In the genomic region with DNA sequence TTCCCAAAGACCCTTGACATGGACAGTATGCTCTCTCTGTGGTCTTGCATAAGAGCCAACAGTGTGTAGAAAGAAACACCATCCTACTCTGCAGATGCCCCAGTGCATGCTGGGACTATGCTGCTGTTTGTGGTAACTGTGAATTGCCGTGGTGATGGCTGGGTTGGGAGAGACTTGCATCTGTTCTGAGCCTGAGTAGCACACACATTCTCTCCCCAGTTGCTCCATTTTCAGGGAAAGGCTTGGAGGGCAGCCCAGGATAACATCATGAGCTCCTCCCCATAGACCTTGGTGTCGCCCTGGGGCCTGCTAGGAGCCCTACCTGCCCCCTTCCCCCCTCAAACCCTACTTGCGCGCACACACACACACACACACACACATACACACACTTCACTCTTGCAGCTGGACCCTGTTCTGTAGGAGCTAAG, we compare ENCODE assay signal across 11 cellular contexts.
DNase-seq lines count a peak whose midpoint lies in the region; ATAC-seq and TF ChIP-seq lines count a peak whose summit lies in the region.
"Had no signal": no experiment of that assay in that cellular context is flagged by ENCODE, and none has a peak within 500 bp of the region (broad histone marks: within the 10 kb centered on the region; RNA-seq: fewer than 3 reads in every experiment).

No MANE protein-coding gene starts in this region.

- peaks cover 8% of the 10 kb centered on the region; the same call in 1 of the 2 replicates for H3K36me3 ChIP-seq in GM23248 (ENCODE audit: low read depth)

- no peak overlapping the region for H2AFZ ChIP-seq in GM23248

- peak overlapping the region; percentile 7; the same call in 1 of the 2 replicates for H3K9ac ChIP-seq in GM23248

- ATAC-seq in GM18873 (IDR thresholded peaks at IDR 0.05; ENCODE audit: low FRiP score, unreplicated experiment) = no peak
- ATAC-seq: GM12878, mucosa of descending colon had no signal

- H3K27me3 ChIP-seq in GM23248 (replicated peaks; ENCODE audit: insufficient read depth) = no peaks in the 10 kb centered on the region

- H3K27me3 Mint-ChIP-seq in brain = peaks cover under 1% of the 10 kb centered on the region

- H3K4me2 ChIP-seq in GM23248 (ENCODE audit: unreplicated experiment) = no peak overlapping the region

- peaks cover 6% of the 10 kb centered on the region for H3K36me3 Mint-ChIP-seq in brain
- H3K36me3 Mint-ChIP-seq: activated naive CD8-positive, alpha-beta T cell treated with anti-CD3 and anti-CD28 coated beads for 36 hours had no signal

- WGBS in GM23248 (ENCODE audit: low coverage in 1 of 2, low lambda C conversion rate in 2 of 2, missing lambda C conversion rate in 2 of 2), 2 experiments = 68 to 71% methylated on average over 4 of the region's 4 CpGs

- peak overlapping the region; percentile 6 to 86 (median 71) for H3K27ac Mint-ChIP-seq in brain
- H3K27ac Mint-ChIP-seq: activated naive CD8-positive, alpha-beta T cell treated with anti-CD3 and anti-CD28 coated beads for 36 hours had no signal

- no peaks in the 10 kb centered on the region for H4K20me1 ChIP-seq in GM23248 (ENCODE audit: insufficient read depth)

- in situ Hi-C loops in GM23248 (cut with MboI) = loop anchor here (10.0 kb wide), 1 partner anchor 143 kb away; no protein-coding TSS in a partner anchor

- peaks cover 94% of the 10 kb centered on the region for H3K79me2 ChIP-seq in GM23248 (ENCODE audit: insufficient read depth)

- DNase-seq in GM23248 (peak; percentile 81), NCI-H2029 treated with DMSO at 0.1 percent for 48 hours (lab: John Stamatoyannopoulos, UW) (peak; percentile 29), pons (ENCODE audit: low spot score) (peak; percentile 64), NCI-H1092 treated with DMSO at 0.1 percent for 48 hours (lab: John Stamatoyannopoulos, UW) (no peak), NCI-H1048 (lab: John Stamatoyannopoulos, UW) (no peak)
- DNase-seq: activated naive CD8-positive, alpha-beta T cell treated with anti-CD3 and anti-CD28 coated beads for 36 hours; mucosa of descending colon; NK-92 treated with Interleukin-12 subunit alpha and Interleukin-12 subunit beta, amount 100 ng/mL, for 24 hours had no signal

- peaks cover 95% of the 10 kb centered on the region for H3K4me1 Mint-ChIP-seq in brain
- H3K4me1 Mint-ChIP-seq: activated naive CD8-positive, alpha-beta T cell treated with anti-CD3 and anti-CD28 coated beads for 36 hours had no signal

- H3K4me3 ChIP-seq in GM23248 = no peak overlapping the region
- H3K4me3 ChIP-seq: GM12878, mucosa of descending colon had no signal

- no peaks in the 10 kb centered on the region for H3K9me2 ChIP-seq in GM23248 (ENCODE audit: insufficient read depth)

- H3K9me3 Mint-ChIP-seq in brain = peaks cover 0 to 1% (median 0%) of the 10 kb centered on the region in 5 experiments
- H3K9me3 Mint-ChIP-seq: activated naive CD8-positive, alpha-beta T cell treated with anti-CD3 and anti-CD28 coated beads for 36 hours had no signal

- H3K4me1 ChIP-seq in GM23248 (ENCODE audit: insufficient read depth) = peaks cover 80% of the 10 kb centered on the region

- peak overlapping the region; percentile 99 for H3K27ac ChIP-seq in GM23248

- H3K4me3 Mint-ChIP-seq in brain = no peak overlapping the region
- H3K4me3 Mint-ChIP-seq: activated naive CD8-positive, alpha-beta T cell treated with anti-CD3 and anti-CD28 coated beads for 36 hours had no signal

- peaks cover 82% of the 10 kb centered on the region for H3F3A ChIP-seq in GM23248 (ENCODE audit: insufficient read depth)

- H3K9me3 ChIP-seq in GM23248 (ENCODE audit: low read depth) = no peaks in the 10 kb centered on the region
- H3K9me3 ChIP-seq: mucosa of descending colon had no signal

- TF ChIP-seq CTCF in brain (conservative IDR thresholded peaks at IDR 0.05) = no peak

Comparison
In these comparisons a context has a peak if more than half of its experiments do, and no peak if none do; other contexts are left out.
1. DNase-seq: peak in GM23248 (single experiment), NCI-H2029 treated with DMSO at 0.1 percent for 48 hours (single experiment) and pons (single experiment); none in NCI-H1092 treated with DMSO at 0.1 percent for 48 hours (single experiment) and NCI-H1048 (single experiment).